ENCODE assay signal across 1 cellular context in genomic region chr3:67901681-67902080, GRCh38.
TF ChIP-seq lines count a peak whose summit lies in the region.

No MANE protein-coding gene starts in this region.

TF ChIP-seq in H1, 55 proteins besides CTCF, POLR2A, EP300 and RAD21:
- no peak for TF ChIP-seq MAX (IDR thresholded peaks at IDR 0.05)
- TF ChIP-seq BCL11A (IDR thresholded peaks at IDR 0.05; ENCODE audit: low read depth in 2 of 2, low read length in 2 of 2), result no peak
- TF ChIP-seq SIRT6 (IDR thresholded peaks at IDR 0.05; ENCODE audit: low read length), result no peak
TF ChIP-seq in H1: peak in this region for 0.
